In genomic region chr4:76306882-76307669, GRCh38 we compare ENCODE assay signal across 8 cellular contexts. TPM values are rescaled to one million over a fixed set of nuclear protein-coding genes. Genes with fewer than 3 reads are reported as not detected.
A peak's percentile ranks its signal among the peaks of the same experiment; 100 is the strongest.
DNase-seq lines count a peak whose midpoint lies in the region; ATAC-seq and TF ChIP-seq lines count a peak whose summit lies in the region.

No MANE protein-coding gene starts in this region.

- TF ChIP-seq EP300 in esophagus muscularis mucosa (IDR thresholded peaks at IDR 0.05) = no peak
- TF ChIP-seq EP300 in transverse colon (IDR thresholded peaks at IDR 0.05; ENCODE audit: low read depth) = no peak

- intact Hi-C loops in activated CD4-positive, alpha-beta T cell treated with anti-CD3 and anti-CD28 coated beads, Interleukin-2, amount 10 ng/mL, durations not matched to agents 24 days and 14 days (cut with micrococcal nuclease) = loop anchor here (2.0 to 10.0 kb wide), 3 partner anchors 94 to 312 kb away; partner anchors contain the start of genes CXCL10, SCARB2 and SDAD1
- intact Hi-C loops in esophagus muscularis mucosa (cut with DNase I) (loop anchor here (5.0 kb wide), 3 partner anchors 55 to 130 kb away; partner anchors contain the start of genes CCDC158 and FAM47E), transverse colon (cut with DNase I; ENCODE audit: low total_unique reads) (loop anchor here (10.0 kb wide), 1 partner anchor 132 kb away; no protein-coding TSS in a partner anchor)

- peaks cover 36% of the 10 kb centered on the region for H3K27me3 Mint-ChIP-seq in activated CD4-positive, alpha-beta T cell treated with anti-CD3 and anti-CD28 coated beads, Interleukin-2, amount 10 ng/mL, durations not matched to agents 24 days and 14 days

- H3K9me3 Mint-ChIP-seq in activated CD4-positive, alpha-beta T cell treated with anti-CD3 and anti-CD28 coated beads, Interleukin-2, amount 10 ng/mL, durations not matched to agents 24 days and 14 days = no peaks in the 10 kb centered on the region

- H3K27me3 ChIP-seq in esophagus muscularis mucosa (no peaks in the 10 kb centered on the region), transverse colon (no peaks in the 10 kb centered on the region)

- TF ChIP-seq CTCF in esophagus muscularis mucosa (IDR thresholded peaks at IDR 0.05) (peak; percentile 37 to 54 (median 43)), transverse colon (IDR thresholded peaks at IDR 0.05) (peak; percentile 34 to 51 (median 41))

- TF ChIP-seq POLR2A in esophagus muscularis mucosa (IDR thresholded peaks at IDR 0.05; ENCODE audit: low read depth) (no peak), transverse colon (IDR thresholded peaks at IDR 0.05) (no peak)

- peak overlapping the region; percentile 68 for H3K4me3 Mint-ChIP-seq in activated CD4-positive, alpha-beta T cell treated with anti-CD3 and anti-CD28 coated beads, Interleukin-2, amount 10 ng/mL, durations not matched to agents 24 days and 14 days

- H3K36me3 Mint-ChIP-seq in activated CD4-positive, alpha-beta T cell treated with anti-CD3 and anti-CD28 coated beads, Interleukin-2, amount 10 ng/mL, durations not matched to agents 24 days and 14 days (ENCODE audit: low read depth) = peaks cover 5% of the 10 kb centered on the region

- peak overlapping the region; percentile 88 to 90 (median 90) for H3K27ac ChIP-seq in esophagus muscularis mucosa (replicated peaks in 1 of 4)
- peak overlapping the region; percentile 89 to 96 (median 93) for H3K27ac ChIP-seq in transverse colon

- 4% methylated on average over 17 of the region's 37 CpGs for WGBS in esophagus muscularis mucosa
- WGBS in transverse colon (ENCODE audit: low coverage in 1 of 2), 2 donors = 12% methylated on average over 37 of the region's 37 CpGs; no CpG with 5 or more reads in 1 of the 2 donors

- peaks cover 22 to 52% (median 45%) of the 10 kb centered on the region in 4 donors for H3K4me1 ChIP-seq in esophagus muscularis mucosa
- H3K4me1 ChIP-seq in transverse colon = peaks cover 10 to 58% (median 36%) of the 10 kb centered on the region in 4 donors

- DNase-seq in DMS53 (lab: John Stamatoyannopoulos, UW) = peak; percentile 69
- peak; percentile 32 for DNase-seq in HuH-7 (ENCODE audit: low spot score)
- peak; percentile 72 for DNase-seq in activated CD4-positive, alpha-beta T cell treated with anti-CD3 and anti-CD28 coated beads, Interleukin-2, amount 10 ng/mL, durations not matched to agents 24 days and 14 days
- DNase-seq in esophagus muscularis mucosa (ENCODE audit: extremely low spot score) = no peak
- DNase-seq in mucosa of gallbladder (ENCODE audit: low spot score) = peak; percentile 52
- peak; percentile 80 for DNase-seq in transverse colon

- no peak overlapping the region for H3K27ac Mint-ChIP-seq in activated CD4-positive, alpha-beta T cell treated with anti-CD3 and anti-CD28 coated beads, Interleukin-2, amount 10 ng/mL, durations not matched to agents 24 days and 14 days

- H3K4me1 Mint-ChIP-seq in activated CD4-positive, alpha-beta T cell treated with anti-CD3 and anti-CD28 coated beads, Interleukin-2, amount 10 ng/mL, durations not matched to agents 24 days and 14 days = peaks cover 26% of the 10 kb centered on the region

- H3K4me3 ChIP-seq in esophagus muscularis mucosa (peak overlapping the region; percentile 63 to 95 (median 73)), transverse colon (peak overlapping the region; percentile 66 to 89 (median 85))

- no peaks in the 10 kb centered on the region for H3K9me3 ChIP-seq in esophagus muscularis mucosa
- H3K9me3 ChIP-seq in transverse colon = no peaks in the 10 kb centered on the region

- in situ Hi-C loops in transverse colon (cut with MboI; ENCODE audit: low pct_ligation_motif_present in 1 of 4, low pct_unique_long_range_greater_than_20kb in 1 of 4, low sequenced_read_pairs in 3 of 4) = no loop called here

- no peak for ATAC-seq in HG03342 (IDR thresholded peaks at IDR 0.05; ENCODE audit: unreplicated experiment)
- ATAC-seq in HG03457 (IDR thresholded peaks at IDR 0.05; ENCODE audit: unreplicated experiment) = no peak

- peaks cover 0 to 17% (median 8%) of the 10 kb centered on the region in 4 donors for H3K36me3 ChIP-seq in esophagus muscularis mucosa
- H3K36me3 ChIP-seq in transverse colon = peaks cover 0 to 4% (median 0%) of the 10 kb centered on the region in 4 donors

RNA-seq across cellular contexts. Expression of gene STBD1, which starts 0.5 kb away (rescaled TPM):
- total RNA-seq in activated CD4-positive, alpha-beta T cell treated with anti-CD3 and anti-CD28 coated beads, Interleukin-2, amount 10 ng/mL, durations not matched to agents 24 days and 14 days = 0.14 and 0.35 TPM in 2 replicates
- 10 to 100 TPM; 14.8 to 30.2 (median 17.7) TPM for total RNA-seq in esophagus muscularis mucosa
- total RNA-seq in mucosa of gallbladder = 16.3 TPM
- total RNA-seq in transverse colon = 10 to 100 TPM in 3 of 4 donors, 1 to 10 TPM in 1; 5.4 to 48.7 (median 17.0) TPM

RNA-seq across cellular contexts. Expression of gene FAM47E, which starts 55.6 kb away (rescaled TPM):
- total RNA-seq in activated CD4-positive, alpha-beta T cell treated with anti-CD3 and anti-CD28 coated beads, Interleukin-2, amount 10 ng/mL, durations not matched to agents 24 days and 14 days = not detected in 2 replicates
- total RNA-seq in esophagus muscularis mucosa = 1 to 10 TPM; 2.0 to 2.2 (median 2.1) TPM
- 13.8 TPM for total RNA-seq in mucosa of gallbladder
- 1 to 10 TPM in 3 of 4 donors, under 1 TPM in 1; 0.20 to 7.8 (median 2.8) TPM for total RNA-seq in transverse colon
